In genomic region chr6:1482381-1483166, GRCh38 we compare ENCODE assay signal across 9 cellular contexts.
DNase-seq lines count a peak whose midpoint lies in the region; ATAC-seq and TF ChIP-seq lines count a peak whose summit lies in the region.
"Had no signal": no experiment of that assay in that cellular context is flagged by ENCODE, and none has a peak within 500 bp of the region (broad histone marks: within the 10 kb centered on the region; RNA-seq: fewer than 3 reads in every experiment).

No MANE protein-coding gene starts in this region.

- no peaks in the 10 kb centered on the region for H3F3A ChIP-seq in PC-3 (ENCODE audit: low read length, unreplicated experiment)

- no peaks in the 10 kb centered on the region for H3K9me2 ChIP-seq in PC-3 (replicated peaks; ENCODE audit: low read length)

- H2AFZ ChIP-seq in ACC112 (ENCODE audit: low read length, unreplicated experiment), result no peak overlapping the region
- no peak overlapping the region for H2AFZ ChIP-seq in PC-3 (ENCODE audit: low read length)

- peak; percentile 31 for DNase-seq in GM19240 (ENCODE audit: insufficient read length, low spot score)
- DNase-seq in PC-3, result peak; percentile 69
- DNase-seq in glomerular visceral epithelial cell (ENCODE audit: extremely low spot score), result no peak
- DNase-seq in lower lobe of right lung, result no peak
- DNase-seq in activated CD4-positive, alpha-beta T cell treated with anti-CD3 and anti-CD28 coated beads, Interleukin-2, amount 50 U/mL, for 1 hour, result no peak
- no peak for DNase-seq in NCI-H2171 treated with DMSO at 0.1 percent for 48 hours (lab: John Stamatoyannopoulos, UW)
- DNase-seq: activated naive CD4-positive, alpha-beta T cell treated with anti-CD3 and anti-CD28 coated beads, Interleukin-2, amount 10 ng/mL, durations not matched to agents 7 days and 5 days had no signal

- no peak overlapping the region for H3K4me3 ChIP-seq in ACC112 (ENCODE audit: low read depth, low read length)
- H3K4me3 ChIP-seq in PC-3 (ENCODE audit: low read length), result no peak overlapping the region
- no peak overlapping the region for H3K4me3 ChIP-seq in lower lobe of right lung

- CTCF ChIA-PET in PC-3 (lab: Charles Lee), result no interaction called here

- H3K9me3 ChIP-seq in PC-3 (ENCODE audit: low read length) (no peaks in the 10 kb centered on the region), lower lobe of right lung (no peaks in the 10 kb centered on the region)

- BruUV-seq in PC-3 (replicated peaks; lab: Mats Ljungman, UMichigan), result no TSS peak

- peaks cover 65% of the 10 kb centered on the region for H3K4me1 ChIP-seq in ACC112 (ENCODE audit: control insufficient read depth, insufficient read depth, low read length, unreplicated experiment)
- peaks cover 41% of the 10 kb centered on the region for H3K4me1 ChIP-seq in PC-3 (ENCODE audit: insufficient read depth, low read length)
- H3K4me1 ChIP-seq in lower lobe of right lung, result no peaks in the 10 kb centered on the region

- TF ChIP-seq CTCF in PC-3 (conservative IDR thresholded peaks at IDR 0.05; ENCODE audit: low read depth, low read length), result no peak
- no peak for TF ChIP-seq CTCF in lower lobe of right lung (IDR thresholded peaks at IDR 0.05)

- H3K27ac ChIP-seq in ACC112 (ENCODE audit: low read depth, low read length) (peak overlapping the region; percentile 83), PC-3 (ENCODE audit: low read length) (no peak overlapping the region; the same call in 1 of the 2 replicates), lower lobe of right lung (no peak overlapping the region)

- H3K9ac ChIP-seq in PC-3 (ENCODE audit: low read length), result no peak overlapping the region

- H3K27me3 ChIP-seq in ACC112 (ENCODE audit: insufficient read depth, low read length) (no peaks in the 10 kb centered on the region), PC-3 (ENCODE audit: low read length) (no peaks in the 10 kb centered on the region), lower lobe of right lung (ENCODE audit: low read depth) (no peaks in the 10 kb centered on the region)

- H4K20me1 ChIP-seq in PC-3 (ENCODE audit: low read length), result no peaks in the 10 kb centered on the region

- H3K4me2 ChIP-seq in PC-3 (ENCODE audit: low read length), result no peak overlapping the region

- H3K36me3 ChIP-seq in ACC112 (ENCODE audit: insufficient read depth, low read length), result no peaks in the 10 kb centered on the region
- H3K36me3 ChIP-seq in PC-3 (ENCODE audit: low read depth, low read length), result no peaks in the 10 kb centered on the region
- H3K36me3 ChIP-seq in lower lobe of right lung, result no peaks in the 10 kb centered on the region

- ATAC-seq in HG02885 (IDR thresholded peaks at IDR 0.05; ENCODE audit: poor library complexity, unreplicated experiment) (peak; percentile 67), PC-3 (no peak), lower lobe of right lung (no peak)

- intact Hi-C loops in PC-3 (cut with micrococcal nuclease), result no loop called here
- intact Hi-C loops in lower lobe of right lung (cut with DNase I), result no loop called here

- no peaks in the 10 kb centered on the region for H3K79me2 ChIP-seq in ACC112 (ENCODE audit: control insufficient read depth, insufficient read depth, low read length, unreplicated experiment)
- H3K79me2 ChIP-seq in PC-3 (ENCODE audit: low read length), result no peaks in the 10 kb centered on the region

- POLR2A ChIA-PET in PC-3 (lab: Charles Lee; ENCODE audit: unreplicated experiment), result no interaction called here

Comparison
In these comparisons a context has a peak if more than half of its experiments do, and no peak if none do; other contexts are left out.
1. DNase-seq: peak in GM19240 (single experiment) and PC-3 (single experiment); none in glomerular visceral epithelial cell (single experiment), lower lobe of right lung (single experiment), activated CD4-positive, alpha-beta T cell treated with anti-CD3 and anti-CD28 coated beads, Interleukin-2, amount 50 U/mL, for 1 hour (single experiment) and NCI-H2171 treated with DMSO at 0.1 percent for 48 hours (single experiment).